1 cellular context compared by ENCODE assay signal in genomic region chr19:58388175-58388526, GRCh38.
TF ChIP-seq lines count a peak whose summit lies in the region.

No MANE protein-coding gene starts in this region.

TF ChIP-seq in GM12878, 131 proteins besides CTCF, POLR2A, EP300 and RAD21:
- TF ChIP-seq POLR2AphosphoS2 (IDR thresholded peaks at IDR 0.05; ENCODE audit: low read depth, low read length) (no peak), RBBP5 (conservative IDR thresholded peaks at IDR 0.05) (no peak), ATF3 (IDR thresholded peaks at IDR 0.05; ENCODE audit: borderline replicate concordance, extremely low read depth, low read depth, low read length) (no peak), RELA (IDR thresholded peaks at IDR 0.05; ENCODE audit: borderline replicate concordance, partially characterized antibody) (no peak), STAT3 (IDR thresholded peaks at IDR 0.05; ENCODE audit: low read depth, low read length) (no peak), TARDBP (IDR thresholded peaks at IDR 0.05; ENCODE audit: borderline replicate concordance) (no peak), CREM (IDR thresholded peaks at IDR 0.05; ENCODE audit: low read depth) (no peak), ZNF384 (IDR thresholded peaks at IDR 0.05; ENCODE audit: borderline replicate concordance, low read depth, low read length) (no peak), STAT1 (conservative IDR thresholded peaks at IDR 0.05) (no peak), SIX5 (IDR thresholded peaks at IDR 0.05; ENCODE audit: low read depth, low read length, severe bottlenecking) (no peak), RFX5 (IDR thresholded peaks at IDR 0.05; ENCODE audit: low read depth, low read length) (no peak), TCF3 (IDR thresholded peaks at IDR 0.05; ENCODE audit: borderline replicate concordance, insufficient read depth, low read depth, low read length) (no peak), SMARCA5 (IDR thresholded peaks at IDR 0.05) (no peak), BCL3 (IDR thresholded peaks at IDR 0.05; ENCODE audit: borderline replicate concordance, insufficient read depth, low read depth, low read length, poor library complexity, severe bottlenecking) (no peak), SKIL (IDR thresholded peaks at IDR 0.05; ENCODE audit: low read depth, poor library complexity, severe bottlenecking) (no peak), E2F8 (IDR thresholded peaks at IDR 0.05; ENCODE audit: low read depth, partially characterized antibody) (no peak), E4F1 (IDR thresholded peaks at IDR 0.05; ENCODE audit: borderline replicate concordance, partially characterized antibody) (no peak)
